Comparison of ENCODE assay signal across 1 cellular context in genomic region chr2:174902491-174903242, GRCh38.
TF ChIP-seq lines count a peak whose summit lies in the region.

No MANE protein-coding gene starts in this region.

TF ChIP-seq in GM23338, 12 proteins besides CTCF, POLR2A, EP300 and RAD21 (continued from another document):
- TF ChIP-seq ZNF462 (CRISPR knock-in tag; IDR thresholded peaks at IDR 0.05) (no peak), EZH2 (IDR thresholded peaks at IDR 0.05; ENCODE audit: low read depth, unreplicated experiment) (no peak), ZNF331 (CRISPR knock-in tag; IDR thresholded peaks at IDR 0.05; ENCODE audit: low read depth) (no peak)
- TF ChIP-seq, protein P1, sequence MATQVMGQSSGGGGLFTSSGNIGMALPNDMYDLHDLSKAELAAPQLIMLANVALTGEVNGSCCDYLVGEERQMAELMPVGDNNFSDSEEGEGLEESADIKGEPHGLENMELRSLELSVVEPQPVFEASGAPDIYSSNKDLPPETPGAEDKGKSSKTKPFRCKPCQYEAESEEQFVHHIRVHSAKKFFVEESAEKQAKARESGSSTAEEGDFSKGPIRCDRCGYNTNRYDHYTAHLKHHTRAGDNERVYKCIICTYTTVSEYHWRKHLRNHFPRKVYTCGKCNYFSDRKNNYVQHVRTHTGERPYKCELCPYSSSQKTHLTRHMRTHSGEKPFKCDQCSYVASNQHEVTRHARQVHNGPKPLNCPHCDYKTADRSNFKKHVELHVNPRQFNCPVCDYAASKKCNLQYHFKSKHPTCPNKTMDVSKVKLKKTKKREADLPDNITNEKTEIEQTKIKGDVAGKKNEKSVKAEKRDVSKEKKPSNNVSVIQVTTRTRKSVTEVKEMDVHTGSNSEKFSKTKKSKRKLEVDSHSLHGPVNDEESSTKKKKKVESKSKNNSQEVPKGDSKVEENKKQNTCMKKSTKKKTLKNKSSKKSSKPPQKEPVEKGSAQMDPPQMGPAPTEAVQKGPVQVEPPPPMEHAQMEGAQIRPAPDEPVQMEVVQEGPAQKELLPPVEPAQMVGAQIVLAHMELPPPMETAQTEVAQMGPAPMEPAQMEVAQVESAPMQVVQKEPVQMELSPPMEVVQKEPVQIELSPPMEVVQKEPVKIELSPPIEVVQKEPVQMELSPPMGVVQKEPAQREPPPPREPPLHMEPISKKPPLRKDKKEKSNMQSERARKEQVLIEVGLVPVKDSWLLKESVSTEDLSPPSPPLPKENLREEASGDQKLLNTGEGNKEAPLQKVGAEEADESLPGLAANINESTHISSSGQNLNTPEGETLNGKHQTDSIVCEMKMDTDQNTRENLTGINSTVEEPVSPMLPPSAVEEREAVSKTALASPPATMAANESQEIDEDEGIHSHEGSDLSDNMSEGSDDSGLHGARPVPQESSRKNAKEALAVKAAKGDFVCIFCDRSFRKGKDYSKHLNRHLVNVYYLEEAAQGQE (IDR thresholded peaks at IDR 0.05; ENCODE audit: unreplicated experiment) = no peak
TF ChIP-seq in GM23338: peak in this region for 0.
